Comparison of ENCODE assay signal across 8 cellular contexts in genomic region chr12:110582286-110583136, GRCh38. TPM values are rescaled to one million over a fixed set of nuclear protein-coding genes. Genes with fewer than 3 reads are reported as not detected.
DNase-seq lines count a peak whose midpoint lies in the region; ATAC-seq and TF ChIP-seq lines count a peak whose summit lies in the region.

No MANE protein-coding gene starts in this region.

- H3K23me2 ChIP-seq in H9 (ENCODE audit: insufficient read length, low read depth, low read length, poor library complexity, severe bottlenecking) = peaks cover 5% of the 10 kb centered on the region

- no peak overlapping the region for H2BK5ac ChIP-seq in H9 (ENCODE audit: insufficient read length, low read length)

- H3K4me3 ChIP-seq in effector memory CD4-positive, alpha-beta T cell (ENCODE audit: insufficient read depth, low read depth, low read length, poor library complexity, severe bottlenecking) = peak overlapping the region; percentile 82
- peak overlapping the region; percentile 89 for H3K4me3 ChIP-seq in mesodermal cell (ENCODE audit: extremely low read depth, insufficient read depth, low read length, poor library complexity, severe bottlenecking)

- H4K91ac ChIP-seq in H9 (ENCODE audit: insufficient read length, low read depth, low read length) = no peak overlapping the region

- H3K27ac ChIP-seq in H9 (ENCODE audit: insufficient read length, low read depth, low read length) = no peak overlapping the region
- H3K27ac ChIP-seq in effector memory CD4-positive, alpha-beta T cell (ENCODE audit: insufficient read depth, low read length, poor library complexity, severe bottlenecking) = peak overlapping the region; percentile 96
- H3K27ac ChIP-seq in mesodermal cell (ENCODE audit: low read depth, low read length, severe bottlenecking) = no peak overlapping the region

- no peak overlapping the region for H2BK12ac ChIP-seq in H9 (ENCODE audit: insufficient read length, low read depth, low read length)

- no peaks in the 10 kb centered on the region for H3K27me3 Mint-ChIP-seq in H9 (ENCODE audit: low read depth)
- no peaks in the 10 kb centered on the region for H3K27me3 Mint-ChIP-seq in activated CD8-positive, alpha-beta T cell treated with anti-CD3 and anti-CD28 coated beads for 36 hours

- no peak overlapping the region for H2AFZ ChIP-seq in H9 (ENCODE audit: low read length)

- WGBS in H9 (ENCODE audit: extremely low coverage, insufficient read length, low lambda C conversion rate) = no CpG with 5 or more reads among the region's 104 CpGs
- 0 to 1% methylated on average over 92 to 95 of the region's 104 CpGs for WGBS in mesodermal cell (ENCODE audit: insufficient coverage in 2 of 2), 2 experiments

- H2BK120ac ChIP-seq in H9 (ENCODE audit: low read depth, low read length, poor library complexity, severe bottlenecking) = no peak overlapping the region

- H3K9me3 ChIP-seq in H9 (ENCODE audit: control insufficient read depth, low read depth, low read length) (no peaks in the 10 kb centered on the region), mesodermal cell (ENCODE audit: control insufficient read depth, low read length) (no peaks in the 10 kb centered on the region)
- no peaks in the 10 kb centered on the region for H3K9me3 ChIP-seq in effector memory CD4-positive, alpha-beta T cell (ENCODE audit: control insufficient read depth, low read length)

- POLR2A ChIA-PET in activated CD8-positive, alpha-beta T cell treated with anti-CD3 and anti-CD28 coated beads for 36 hours (lab: Charles Lee) = interaction anchor here (0.5 to 1.0 kb wide), 2 partner anchors 8 to 114 kb away, joined by 3 read pairs; partner anchors contain the start of gene FAM216A

- no peak overlapping the region for H2AK5ac ChIP-seq in H9 (ENCODE audit: insufficient read length, low read length)

- H3K9me3 Mint-ChIP-seq in H9 = no peaks in the 10 kb centered on the region
- H3K9me3 Mint-ChIP-seq in activated CD8-positive, alpha-beta T cell treated with anti-CD3 and anti-CD28 coated beads for 36 hours = no peaks in the 10 kb centered on the region

- CTCF ChIA-PET in activated CD8-positive, alpha-beta T cell treated with anti-CD3 and anti-CD28 coated beads for 36 hours (lab: Charles Lee) = interaction anchor here (1.2 kb wide), 1 partner anchor 18 kb away, joined by 3 read pairs; no protein-coding TSS in a partner anchor

- no peak overlapping the region for H2BK20ac ChIP-seq in H9 (ENCODE audit: low read depth, low read length, poor library complexity, severe bottlenecking)

- H3K4ac ChIP-seq in H9 (ENCODE audit: low read depth, low read length) = no peak overlapping the region

- no peak overlapping the region for H3K56ac ChIP-seq in H9 (ENCODE audit: insufficient read length, low read depth, low read length)

- DNase-seq in DMS79 treated with DMSO at 0.1 percent for 48 hours (lab: John Stamatoyannopoulos, UW) = peak; percentile 28
- DNase-seq in DMS79 (lab: John Stamatoyannopoulos, UW) = no peak
- peak; percentile 58 for DNase-seq in H9
- DNase-seq in MV-4-11 (lab: John Stamatoyannopoulos, UW) = peak; percentile 36
- peak; percentile 79 for DNase-seq in activated CD8-positive, alpha-beta T cell treated with anti-CD3 and anti-CD28 coated beads for 36 hours
- peak; percentile 73 to 79 (median 77) for DNase-seq in effector memory CD4-positive, alpha-beta T cell
- DNase-seq in stimulated activated CD8-positive, alpha-beta memory T cell treated with anti-CD3 and anti-CD28 coated beads, Interleukin-15, amount 100 ng/mL, for 1 hour (ENCODE audit: low read depth) = peak; percentile 57

- H3K23ac ChIP-seq in H9 (ENCODE audit: insufficient read length, low read depth, low read length) = no peak overlapping the region

- peak overlapping the region; percentile 51 for H3K14ac ChIP-seq in H9 (ENCODE audit: insufficient read depth, low read length)

- no peaks in the 10 kb centered on the region for H4K20me1 ChIP-seq in H9 (ENCODE audit: control insufficient read depth, insufficient read depth, insufficient read length)

- H3K79me2 ChIP-seq in H9 (ENCODE audit: insufficient read depth, low read length) = peaks cover 16% of the 10 kb centered on the region; the same call in 1 of the 2 replicates

- H3K36me3 ChIP-seq in effector memory CD4-positive, alpha-beta T cell (ENCODE audit: control insufficient read depth, insufficient read depth, low read length) = no peaks in the 10 kb centered on the region
- H3K36me3 ChIP-seq in mesodermal cell (ENCODE audit: control insufficient read depth, insufficient read depth, low read length) = peaks cover 9% of the 10 kb centered on the region

- H3K4me1 Mint-ChIP-seq in H9 = peaks cover 37% of the 10 kb centered on the region in 2 experiments
- H3K4me1 Mint-ChIP-seq in activated CD8-positive, alpha-beta T cell treated with anti-CD3 and anti-CD28 coated beads for 36 hours (ENCODE audit: low read depth) = peaks cover 60% of the 10 kb centered on the region

- H3K4me2 ChIP-seq in H9 (ENCODE audit: insufficient read depth, insufficient read length, low read length) = peak overlapping the region; percentile 70

- intact Hi-C loops in activated CD8-positive, alpha-beta T cell treated with anti-CD3 and anti-CD28 coated beads for 36 hours (cut with micrococcal nuclease) = no loop called here

- no peak overlapping the region for H3K18ac ChIP-seq in H9 (ENCODE audit: insufficient read length, low read depth, low read length)

- peaks cover 6% of the 10 kb centered on the region; the same call in 1 of the 2 replicates for H3K4me1 ChIP-seq in H9 (ENCODE audit: insufficient read depth, low read length)
- H3K4me1 ChIP-seq in effector memory CD4-positive, alpha-beta T cell (ENCODE audit: control insufficient read depth, insufficient read depth, low read length, poor library complexity, severe bottlenecking) = peaks cover 44% of the 10 kb centered on the region
- H3K4me1 ChIP-seq in mesodermal cell (ENCODE audit: control insufficient read depth, insufficient read depth, low read length, poor library complexity, severe bottlenecking) = peaks cover 17% of the 10 kb centered on the region

- no peak overlapping the region for H4K5ac ChIP-seq in H9 (ENCODE audit: insufficient read length, low read depth, low read length)

- TF ChIP-seq CTCF in H9 (conservative IDR thresholded peaks at IDR 0.05) = no peak
- TF ChIP-seq CTCF in activated CD8-positive, alpha-beta T cell treated with anti-CD3 and anti-CD28 coated beads for 36 hours (IDR thresholded peaks at IDR 0.05) = no peak

- H4K8ac ChIP-seq in H9 (replicated peaks; ENCODE audit: insufficient read length, low read depth, low read length) = no peak overlapping the region

- H3K27ac Mint-ChIP-seq in H9 = no peak overlapping the region
- H3K27ac Mint-ChIP-seq in activated CD8-positive, alpha-beta T cell treated with anti-CD3 and anti-CD28 coated beads for 36 hours = peak overlapping the region; percentile 96

- H3K4me3 Mint-ChIP-seq in H9 = peak overlapping the region; percentile 85 to 97
- H3K4me3 Mint-ChIP-seq in activated CD8-positive, alpha-beta T cell treated with anti-CD3 and anti-CD28 coated beads for 36 hours = peak overlapping the region; percentile 92

- ATAC-seq in activated CD8-positive, alpha-beta T cell treated with anti-CD3 and anti-CD28 coated beads for 36 hours = peak; percentile 18

- H2BK15ac ChIP-seq in H9 (ENCODE audit: low read depth, low read length) = no peak overlapping the region; the same call in 1 of the 2 replicates

- H3T11ph ChIP-seq in H9 (ENCODE audit: low read length) = no peak overlapping the region

- H3K79me1 ChIP-seq in H9 (ENCODE audit: insufficient read depth, low read depth, low read length, poor library complexity, severe bottlenecking) = peaks cover 3% of the 10 kb centered on the region

- no peaks in the 10 kb centered on the region for H3K27me3 ChIP-seq in H9 (ENCODE audit: insufficient read depth, low read length)
- H3K27me3 ChIP-seq in effector memory CD4-positive, alpha-beta T cell (replicated peaks; ENCODE audit: control insufficient read depth, insufficient read depth, low read length, poor library complexity, severe bottlenecking) = no peaks in the 10 kb centered on the region

- H3K9ac ChIP-seq in H9 (ENCODE audit: extremely low read depth, insufficient read length, low read length) = peak overlapping the region; percentile 11

- peaks cover 2 to 6% (median 5%) of the 10 kb centered on the region in 3 experiments; a peak in 4 of 7 replicates for H3K36me3 Mint-ChIP-seq in H9 (ENCODE audit: insufficient read depth in 1 of 3, low read depth in 3 of 3)
- peaks cover 29% of the 10 kb centered on the region for H3K36me3 Mint-ChIP-seq in activated CD8-positive, alpha-beta T cell treated with anti-CD3 and anti-CD28 coated beads for 36 hours (ENCODE audit: low read depth)

RNA-seq across cellular contexts. Expression of gene PPTC7, which starts 0.6 kb away (rescaled TPM):
- total RNA-seq in H9 (2021) = 15.7 and 15.8 TPM in 2 replicates
- total RNA-seq in activated CD8-positive, alpha-beta T cell treated with anti-CD3 and anti-CD28 coated beads for 36 hours = 10 to 100 TPM; 43.1 to 44.5 TPM
- polyA plus RNA-seq in mesodermal cell (2013, experiment 1 of 2) = 11.6 TPM
- 10.8 TPM for polyA plus RNA-seq in mesodermal cell (2013, experiment 2 of 2)

RNA-seq across cellular contexts. Expression of gene TCTN1, which starts 31.4 kb away (rescaled TPM):
- 10.9 and 11.1 TPM in 2 replicates for total RNA-seq in H9 (2021)
- 1 to 10 TPM; 7.9 to 8.6 TPM for total RNA-seq in activated CD8-positive, alpha-beta T cell treated with anti-CD3 and anti-CD28 coated beads for 36 hours
- polyA plus RNA-seq in mesodermal cell (2013, experiment 1 of 2) = 27.9 TPM
- 36.7 TPM for polyA plus RNA-seq in mesodermal cell (2013, experiment 2 of 2)
